In the genomic region with DNA sequence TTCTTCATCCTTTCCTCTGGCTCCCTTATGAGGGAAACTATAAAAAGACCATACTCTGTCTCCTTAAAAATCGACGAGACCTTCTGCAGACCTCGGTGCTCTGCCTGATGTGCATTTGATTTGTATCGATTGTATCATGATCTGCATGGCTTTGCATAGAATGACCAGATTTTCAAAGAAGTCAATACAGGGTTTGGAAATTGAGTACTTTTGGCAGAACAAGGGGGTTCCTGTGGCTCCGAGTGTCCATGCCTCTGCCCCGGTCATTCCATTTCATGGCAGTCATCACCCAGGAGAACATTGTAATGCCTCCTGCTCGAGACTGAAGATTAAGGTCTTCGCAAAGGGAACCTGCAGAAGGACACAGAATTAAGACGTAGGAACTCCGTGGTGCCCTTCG, we compare ENCODE assay signal across 8 cellular contexts. TPM values are rescaled to one million over a fixed set of nuclear protein-coding genes. Genes with fewer than 3 reads are reported as not detected.
A peak's percentile ranks its signal among the peaks of the same experiment; 100 is the strongest.
DNase-seq lines count a peak whose midpoint lies in the region; ATAC-seq and TF ChIP-seq lines count a peak whose summit lies in the region.

No MANE protein-coding gene starts in this region.

- peaks cover 33% of the 10 kb centered on the region for H3K27me3 Mint-ChIP-seq in H9 (ENCODE audit: low read depth)
- no peaks in the 10 kb centered on the region for H3K27me3 Mint-ChIP-seq in activated naive CD8-positive, alpha-beta T cell treated with anti-CD3 and anti-CD28 coated beads, Interleukin-2, amount 10 ng/mL, durations not matched to agents 7 days and 5 days

- H3K18ac ChIP-seq in H9 (ENCODE audit: insufficient read length, low read depth, low read length) = peak overlapping the region; percentile 92

- peak overlapping the region; percentile 17 for H4K5ac ChIP-seq in H9 (ENCODE audit: insufficient read length, low read depth, low read length)

- no peak overlapping the region for H3K23ac ChIP-seq in H9 (ENCODE audit: insufficient read length, low read depth, low read length)

- H3K9me3 Mint-ChIP-seq in H9 = peaks cover 12 to 14% of the 10 kb centered on the region in 2 experiments
- peaks cover 5% of the 10 kb centered on the region for H3K9me3 Mint-ChIP-seq in activated naive CD8-positive, alpha-beta T cell treated with anti-CD3 and anti-CD28 coated beads, Interleukin-2, amount 10 ng/mL, durations not matched to agents 7 days and 5 days

- no peaks in the 10 kb centered on the region for H3K27me3 ChIP-seq in BLaER1 treated with 17β-estradiol and CSF1 and Interleukin-3, amounts not matched to agents 10 nM and 100 nM
- peaks cover 10% of the 10 kb centered on the region; the same call in 1 of the 2 replicates for H3K27me3 ChIP-seq in H9 (ENCODE audit: insufficient read depth, low read length)
- H3K27me3 ChIP-seq in thymus (ENCODE audit: control insufficient read depth, insufficient read depth) = no peaks in the 10 kb centered on the region

- H3K56ac ChIP-seq in H9 (ENCODE audit: insufficient read length, low read depth, low read length) = no peak overlapping the region

- H2AFZ ChIP-seq in H9 (ENCODE audit: low read length) = no peak overlapping the region

- H3K36me3 ChIP-seq in BLaER1 treated with 17β-estradiol and CSF1 and Interleukin-3, amounts not matched to agents 10 nM and 100 nM = peaks cover 26 to 44% (median 40%) of the 10 kb centered on the region in 11 experiments
- H3K36me3 ChIP-seq in thymus (ENCODE audit: control insufficient read depth, insufficient read depth) = peaks cover 17% of the 10 kb centered on the region

- peaks cover 16% of the 10 kb centered on the region; the same call in 1 of the 2 replicates for H3K79me2 ChIP-seq in H9 (ENCODE audit: insufficient read depth, low read length)

- DNase-seq in H9 (no peak), kidney tubule cell (ENCODE audit: low spot score) (peak; percentile 36), NCI-H345 treated with DMSO at 0.1 percent for 48 hours (lab: John Stamatoyannopoulos, UW; ENCODE audit: unreplicated experiment) (no peak)
- DNase-seq in activated naive CD8-positive, alpha-beta T cell treated with anti-CD3 and anti-CD28 coated beads, Interleukin-2, amount 10 ng/mL, durations not matched to agents 7 days and 5 days = no peak

- no peak overlapping the region for H2AK5ac ChIP-seq in H9 (ENCODE audit: insufficient read length, low read length)

- no peak for TF ChIP-seq CTCF in H9 (conservative IDR thresholded peaks at IDR 0.05)

- H3K4me3 Mint-ChIP-seq in H9 = peak overlapping the region; percentile 91 to 95
- peak overlapping the region; percentile 85 for H3K4me3 Mint-ChIP-seq in activated naive CD8-positive, alpha-beta T cell treated with anti-CD3 and anti-CD28 coated beads, Interleukin-2, amount 10 ng/mL, durations not matched to agents 7 days and 5 days

- peaks cover 37 to 57% (median 49%) of the 10 kb centered on the region in 3 experiments for H3K36me3 Mint-ChIP-seq in H9 (ENCODE audit: insufficient read depth in 1 of 3, low read depth in 3 of 3)
- peaks cover 31% of the 10 kb centered on the region for H3K36me3 Mint-ChIP-seq in activated naive CD8-positive, alpha-beta T cell treated with anti-CD3 and anti-CD28 coated beads, Interleukin-2, amount 10 ng/mL, durations not matched to agents 7 days and 5 days

- H3K9me3 ChIP-seq in BLaER1 treated with 17β-estradiol and CSF1 and Interleukin-3, amounts not matched to agents 10 nM and 100 nM (replicated peaks in 1 of 11) = peaks cover 0 to 15% (median 0%) of the 10 kb centered on the region in 11 experiments; a peak in 11 of 22 replicates
- peaks cover 10% of the 10 kb centered on the region for H3K9me3 ChIP-seq in H9 (ENCODE audit: control insufficient read depth, low read depth, low read length)
- no peaks in the 10 kb centered on the region for H3K9me3 ChIP-seq in thymus (ENCODE audit: control insufficient read depth)

- H2BK12ac ChIP-seq in H9 (ENCODE audit: insufficient read length, low read depth, low read length) = no peak overlapping the region

- POLR2A ChIA-PET in activated naive CD8-positive, alpha-beta T cell treated with anti-CD3 and anti-CD28 coated beads, Interleukin-2, amount 10 ng/mL, durations not matched to agents 7 days and 5 days (lab: Charles Lee) = interaction anchor here (1.2 to 2.1 kb wide), 10 partner anchors 9 to 91 kb away, joined by 3 to 29 read pairs (median 4); a partner anchor contains a TSS

- no peak overlapping the region for H4K91ac ChIP-seq in H9 (ENCODE audit: insufficient read length, low read depth, low read length)

- no CpG with 5 or more reads among the region's 11 CpGs for WGBS in H9 (ENCODE audit: extremely low coverage, insufficient read length, low lambda C conversion rate)
- 1% methylated on average over 11 of the region's 11 CpGs for WGBS in thymus

- peak overlapping the region; percentile 86 to 99 (median 93) for H3K4me3 ChIP-seq in BLaER1 treated with 17β-estradiol and CSF1 and Interleukin-3, amounts not matched to agents 10 nM and 100 nM
- peak overlapping the region; percentile 87 for H3K4me3 ChIP-seq in thymus (ENCODE audit: low read length)

- H3K23me2 ChIP-seq in H9 (ENCODE audit: insufficient read length, low read depth, low read length, poor library complexity, severe bottlenecking) = peaks cover 10% of the 10 kb centered on the region

- H2BK120ac ChIP-seq in H9 (ENCODE audit: low read depth, low read length, poor library complexity, severe bottlenecking) = no peak overlapping the region

- H4K8ac ChIP-seq in H9 (replicated peaks; ENCODE audit: insufficient read length, low read depth, low read length) = no peak overlapping the region

- peak overlapping the region; percentile 79 to 98 (median 96); a peak in 21 of 22 replicates for H3K27ac ChIP-seq in BLaER1 treated with 17β-estradiol and CSF1 and Interleukin-3, amounts not matched to agents 10 nM and 100 nM
- H3K27ac ChIP-seq in H9 (ENCODE audit: insufficient read length, low read depth, low read length) = no peak overlapping the region
- peak overlapping the region; percentile 93 for H3K27ac ChIP-seq in thymus (ENCODE audit: low read depth)

- no peak overlapping the region for H2BK5ac ChIP-seq in H9 (ENCODE audit: insufficient read length, low read length)

- H2BK15ac ChIP-seq in H9 (ENCODE audit: low read depth, low read length) = no peak overlapping the region

- peaks cover 0 to 52% (median 42%) of the 10 kb centered on the region in 11 experiments; a peak in 19 of 22 replicates for H4K20me1 ChIP-seq in BLaER1 treated with 17β-estradiol and CSF1 and Interleukin-3, amounts not matched to agents 10 nM and 100 nM
- no peaks in the 10 kb centered on the region for H4K20me1 ChIP-seq in H9 (ENCODE audit: control insufficient read depth, insufficient read depth, insufficient read length)

- no peak for ATAC-seq in activated naive CD8-positive, alpha-beta T cell treated with anti-CD3 and anti-CD28 coated beads, Interleukin-2, amount 10 ng/mL, durations not matched to agents 7 days and 5 days (ENCODE audit: low read depth)
- ATAC-seq in HG02759 (IDR thresholded peaks at IDR 0.05; ENCODE audit: unreplicated experiment) (no peak), GM21360 (IDR thresholded peaks at IDR 0.05; ENCODE audit: unreplicated experiment) (no peak)

- peak overlapping the region; percentile 57 to 96 (median 93); a peak in 6 of 7 replicates for H3K27ac Mint-ChIP-seq in H9
- H3K27ac Mint-ChIP-seq in activated naive CD8-positive, alpha-beta T cell treated with anti-CD3 and anti-CD28 coated beads, Interleukin-2, amount 10 ng/mL, durations not matched to agents 7 days and 5 days = peak overlapping the region; percentile 87

- H3T11ph ChIP-seq in H9 (ENCODE audit: low read length) = no peak overlapping the region

- peak overlapping the region; percentile 75 to 94 (median 89) for H3K4me2 ChIP-seq in BLaER1 treated with 17β-estradiol and CSF1 and Interleukin-3, amounts not matched to agents 10 nM and 100 nM
- peak overlapping the region; percentile 99 for H3K4me2 ChIP-seq in H9 (ENCODE audit: insufficient read depth, insufficient read length, low read length)

- H3K14ac ChIP-seq in H9 (ENCODE audit: insufficient read depth, low read length) = peak overlapping the region; percentile 99; the same call in 1 of the 2 replicates

- H3K4ac ChIP-seq in H9 (ENCODE audit: low read depth, low read length) = no peak overlapping the region

- H3K79me1 ChIP-seq in H9 (ENCODE audit: insufficient read depth, low read depth, low read length, poor library complexity, severe bottlenecking) = no peaks in the 10 kb centered on the region

- peaks cover 19 to 53% (median 36%) of the 10 kb centered on the region in 10 experiments for H3K4me1 ChIP-seq in BLaER1 treated with 17β-estradiol and CSF1 and Interleukin-3, amounts not matched to agents 10 nM and 100 nM
- H3K4me1 ChIP-seq in H9 (ENCODE audit: insufficient read depth, low read length) (peaks cover 6% of the 10 kb centered on the region; the same call in 1 of the 2 replicates), thymus (ENCODE audit: control insufficient read depth, insufficient read depth, low read length) (peaks cover 19% of the 10 kb centered on the region)

- no peak overlapping the region for H2BK20ac ChIP-seq in H9 (ENCODE audit: low read depth, low read length, poor library complexity, severe bottlenecking)

- H3K4me1 Mint-ChIP-seq in H9 = peaks cover 32 to 35% of the 10 kb centered on the region in 2 experiments
- H3K4me1 Mint-ChIP-seq in activated naive CD8-positive, alpha-beta T cell treated with anti-CD3 and anti-CD28 coated beads, Interleukin-2, amount 10 ng/mL, durations not matched to agents 7 days and 5 days = peaks cover 39% of the 10 kb centered on the region

- H3K9ac ChIP-seq in BLaER1 treated with 17β-estradiol and CSF1 and Interleukin-3, amounts not matched to agents 10 nM and 100 nM = peak overlapping the region; percentile 89 to 99 (median 96)
- peak overlapping the region; percentile 94 for H3K9ac ChIP-seq in H9 (ENCODE audit: extremely low read depth, insufficient read length, low read length)

RNA-seq across cellular contexts. Expression of a gene that starts 0.7 kb away (rescaled TPM):
- 65.3 and 67.4 TPM in 2 replicates for total RNA-seq in H9 (2021)
- total RNA-seq in activated naive CD8-positive, alpha-beta T cell treated with anti-CD3 and anti-CD28 coated beads, Interleukin-2, amount 10 ng/mL, durations not matched to agents 7 days and 5 days = 10 to 100 TPM; 96.5 to 98.8 TPM
- 17.5 TPM for polyA plus RNA-seq in thymus

RNA-seq across cellular contexts. Expression of a gene that starts 4.1 kb away (rescaled TPM):
- total RNA-seq in H9 (2021) = 0.85 and 1.1 TPM in 2 replicates
- 1 to 10 TPM; 1.1 TPM for total RNA-seq in activated naive CD8-positive, alpha-beta T cell treated with anti-CD3 and anti-CD28 coated beads, Interleukin-2, amount 10 ng/mL, durations not matched to agents 7 days and 5 days
- polyA plus RNA-seq in thymus = 0.64 TPM

RNA-seq across cellular contexts. Expression of a gene that starts 25.6 kb away (rescaled TPM):
- 36.1 and 37.3 TPM in 2 replicates for total RNA-seq in H9 (2021)
- 100 to 1,000 TPM; 355 to 368 TPM for total RNA-seq in activated naive CD8-positive, alpha-beta T cell treated with anti-CD3 and anti-CD28 coated beads, Interleukin-2, amount 10 ng/mL, durations not matched to agents 7 days and 5 days
- polyA plus RNA-seq in thymus = 141 TPM

RNA-seq across cellular contexts. Expression of a gene that starts 27.1 kb away (rescaled TPM):
- 0.11 and 0.13 TPM in 2 replicates for total RNA-seq in H9 (2021)
- under 1 TPM in 1 of 2 experiments, not detected in 1; 0.08 TPM for total RNA-seq in activated naive CD8-positive, alpha-beta T cell treated with anti-CD3 and anti-CD28 coated beads, Interleukin-2, amount 10 ng/mL, durations not matched to agents 7 days and 5 days
- 0.57 TPM for polyA plus RNA-seq in thymus
